In the genomic region with DNA sequence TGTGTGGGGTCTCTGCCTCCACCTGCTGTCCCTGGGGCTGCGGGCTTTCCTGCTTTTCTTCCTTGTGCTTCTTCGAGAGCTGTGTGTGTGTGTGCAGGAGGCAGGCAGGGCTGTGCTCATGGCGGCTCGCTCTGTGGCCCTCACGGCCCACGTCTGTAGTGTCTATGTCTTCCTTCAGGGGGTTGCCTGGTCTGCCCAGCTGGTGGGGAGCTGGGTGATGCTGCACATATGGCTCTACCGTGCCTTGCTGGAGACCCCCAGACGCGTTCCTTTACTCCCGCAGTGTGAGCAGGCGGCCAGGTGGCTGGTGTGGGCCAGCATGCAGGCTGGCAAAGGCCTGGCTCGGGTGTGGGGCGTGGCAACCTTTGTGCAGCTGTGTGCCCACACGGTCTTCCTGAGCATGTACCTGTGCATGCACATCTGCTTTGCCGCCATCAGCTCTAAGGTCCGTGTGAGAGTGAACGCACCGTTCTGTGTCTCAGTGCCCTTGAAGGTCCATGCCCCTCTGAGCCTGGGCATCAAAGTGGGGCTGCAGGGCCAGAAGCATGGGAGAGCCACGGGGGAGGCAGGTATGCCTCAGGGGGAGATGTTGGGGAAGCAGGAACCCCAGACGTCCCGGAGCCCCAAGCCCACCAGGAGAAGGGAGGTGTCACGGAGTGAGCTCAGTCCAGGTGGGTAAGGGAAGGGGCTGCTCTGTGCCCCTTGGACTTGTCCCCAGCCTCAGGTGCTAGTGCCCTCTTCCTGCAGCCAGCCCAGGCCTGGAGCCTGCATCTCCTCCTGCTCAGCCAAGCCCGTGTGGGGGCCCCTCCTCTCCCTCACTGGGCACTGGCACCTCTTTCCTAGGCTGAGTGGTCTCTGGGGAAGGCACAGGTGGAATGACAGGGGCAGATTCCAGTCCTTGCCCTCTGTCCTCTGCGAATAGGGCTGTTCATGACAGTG, we compare ENCODE assay signal across 1 cellular context.
TF ChIP-seq lines count a peak whose summit lies in the region.

No MANE protein-coding gene starts in this region.

TF ChIP-seq in GM23338, 12 proteins besides CTCF, POLR2A, EP300 and RAD21 (continued from another document):
- no peak for TF ChIP-seq REST (IDR thresholded peaks at IDR 0.05; ENCODE audit: unreplicated experiment)
- no peak for TF ChIP-seq EZH2phosphoT487 (IDR thresholded peaks at IDR 0.05; ENCODE audit: unreplicated experiment)
- TF ChIP-seq ETS1 (IDR thresholded peaks at IDR 0.05): no peak
- no peak for TF ChIP-seq JUNB (IDR thresholded peaks at IDR 0.05; ENCODE audit: unreplicated experiment)
- TF ChIP-seq, protein P1, sequence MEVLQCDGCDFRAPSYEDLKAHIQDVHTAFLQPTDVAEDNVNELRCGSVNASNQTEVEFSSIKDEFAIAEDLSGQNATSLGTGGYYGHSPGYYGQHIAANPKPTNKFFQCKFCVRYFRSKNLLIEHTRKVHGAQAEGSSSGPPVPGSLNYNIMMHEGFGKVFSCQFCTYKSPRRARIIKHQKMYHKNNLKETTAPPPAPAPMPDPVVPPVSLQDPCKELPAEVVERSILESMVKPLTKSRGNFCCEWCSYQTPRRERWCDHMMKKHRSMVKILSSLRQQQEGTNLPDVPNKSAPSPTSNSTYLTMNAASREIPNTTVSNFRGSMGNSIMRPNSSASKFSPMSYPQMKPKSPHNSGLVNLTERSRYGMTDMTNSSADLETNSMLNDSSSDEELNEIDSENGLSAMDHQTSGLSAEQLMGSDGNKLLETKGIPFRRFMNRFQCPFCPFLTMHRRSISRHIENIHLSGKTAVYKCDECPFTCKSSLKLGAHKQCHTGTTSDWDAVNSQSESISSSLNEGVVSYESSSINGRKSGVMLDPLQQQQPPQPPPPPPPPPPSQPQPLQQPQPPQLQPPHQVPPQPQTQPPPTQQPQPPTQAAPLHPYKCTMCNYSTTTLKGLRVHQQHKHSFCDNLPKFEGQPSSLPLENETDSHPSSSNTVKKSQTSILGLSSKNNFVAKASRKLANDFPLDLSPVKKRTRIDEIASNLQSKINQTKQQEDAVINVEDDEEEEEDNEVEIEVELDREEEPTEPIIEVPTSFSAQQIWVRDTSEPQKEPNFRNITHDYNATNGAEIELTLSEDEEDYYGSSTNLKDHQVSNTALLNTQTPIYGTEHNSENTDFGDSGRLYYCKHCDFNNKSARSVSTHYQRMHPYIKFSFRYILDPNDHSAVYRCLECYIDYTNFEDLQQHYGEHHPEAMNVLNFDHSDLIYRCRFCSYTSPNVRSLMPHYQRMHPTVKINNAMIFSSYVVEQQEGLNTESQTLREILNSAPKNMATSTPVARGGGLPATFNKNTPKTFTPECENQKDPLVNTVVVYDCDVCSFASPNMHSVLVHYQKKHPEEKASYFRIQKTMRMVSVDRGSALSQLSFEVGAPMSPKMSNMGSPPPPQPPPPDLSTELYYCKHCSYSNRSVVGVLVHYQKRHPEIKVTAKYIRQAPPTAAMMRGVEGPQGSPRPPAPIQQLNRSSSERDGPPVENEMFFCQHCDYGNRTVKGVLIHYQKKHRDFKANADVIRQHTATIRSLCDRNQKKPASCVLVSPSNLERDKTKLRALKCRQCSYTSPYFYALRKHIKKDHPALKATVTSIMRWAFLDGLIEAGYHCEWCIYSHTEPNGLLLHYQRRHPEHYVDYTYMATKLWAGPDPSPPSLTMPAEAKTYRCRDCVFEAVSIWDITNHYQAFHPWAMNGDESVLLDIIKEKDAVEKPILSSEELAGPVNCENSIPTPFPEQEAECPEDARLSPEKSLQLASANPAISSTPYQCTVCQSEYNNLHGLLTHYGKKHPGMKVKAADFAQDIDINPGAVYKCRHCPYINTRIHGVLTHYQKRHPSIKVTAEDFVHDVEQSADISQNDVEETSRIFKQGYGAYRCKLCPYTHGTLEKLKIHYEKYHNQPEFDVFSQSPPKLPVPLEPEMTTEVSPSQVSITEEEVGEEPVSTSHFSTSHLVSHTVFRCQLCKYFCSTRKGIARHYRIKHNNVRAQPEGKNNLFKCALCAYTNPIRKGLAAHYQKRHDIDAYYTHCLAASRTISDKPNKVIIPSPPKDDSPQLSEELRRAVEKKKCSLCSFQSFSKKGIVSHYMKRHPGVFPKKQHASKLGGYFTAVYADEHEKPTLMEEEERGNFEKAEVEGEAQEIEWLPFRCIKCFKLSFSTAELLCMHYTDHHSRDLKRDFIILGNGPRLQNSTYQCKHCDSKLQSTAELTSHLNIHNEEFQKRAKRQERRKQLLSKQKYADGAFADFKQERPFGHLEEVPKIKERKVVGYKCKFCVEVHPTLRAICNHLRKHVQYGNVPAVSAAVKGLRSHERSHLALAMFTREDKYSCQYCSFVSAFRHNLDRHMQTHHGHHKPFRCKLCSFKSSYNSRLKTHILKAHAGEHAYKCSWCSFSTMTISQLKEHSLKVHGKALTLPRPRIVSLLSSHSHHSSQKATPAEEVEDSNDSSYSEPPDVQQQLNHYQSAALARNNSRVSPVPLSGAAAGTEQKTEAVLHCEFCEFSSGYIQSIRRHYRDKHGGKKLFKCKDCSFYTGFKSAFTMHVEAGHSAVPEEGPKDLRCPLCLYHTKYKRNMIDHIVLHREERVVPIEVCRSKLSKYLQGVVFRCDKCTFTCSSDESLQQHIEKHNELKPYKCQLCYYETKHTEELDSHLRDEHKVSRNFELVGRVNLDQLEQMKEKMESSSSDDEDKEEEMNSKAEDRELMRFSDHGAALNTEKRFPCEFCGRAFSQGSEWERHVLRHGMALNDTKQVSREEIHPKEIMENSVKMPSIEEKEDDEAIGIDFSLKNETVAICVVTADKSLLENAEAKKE (CRISPR knock-in tag; IDR thresholded peaks at IDR 0.05): no peak
- no peak for TF ChIP-seq ZNF331 (CRISPR knock-in tag; IDR thresholded peaks at IDR 0.05; ENCODE audit: low read depth)
